In genomic region chr6:150723857-150724256, GRCh38 we compare ENCODE assay signal across 17 cellular contexts.
DNase-seq lines count a peak whose midpoint lies in the region; FAIRE-seq and TF ChIP-seq lines count a peak whose summit lies in the region.
"Had no signal": no experiment of that assay in that cellular context is flagged by ENCODE, and none has a peak within 500 bp of the region (broad histone marks: within the 10 kb centered on the region; RNA-seq: fewer than 3 reads in every experiment).

No MANE protein-coding gene starts in this region.

- no peak overlapping the region for H3K27ac ChIP-seq in spleen
- H3K27ac ChIP-seq: pancreas, WERI-Rb-1 had no signal

- no peaks in the 10 kb centered on the region for H3K9me3 ChIP-seq in spleen
- H3K9me3 ChIP-seq: pancreas had no signal

- FAIRE-seq in H54 (lab: Jason Lieb, UNC), result no peak
- FAIRE-seq: GM18507, pancreas had no signal

- no peaks in the 10 kb centered on the region for H3K27me3 ChIP-seq in spleen (replicated peaks in 1 of 7)
- H3K27me3 ChIP-seq: pancreas had no signal

- DNase-seq in AG09309 (ENCODE audit: low read depth) (peak; percentile 61), H54 (ENCODE audit: insufficient read length, low spot score) (peak; percentile 3), SW480 (ENCODE audit: low spot score) (peak; percentile 36), islet precursor cell (peak; percentile 98), iPS-NIHi7 (ENCODE audit: extremely low spot score) (no peak), pons (ENCODE audit: low spot score) (no peak), medulla oblongata (ENCODE audit: extremely low spot score) (no peak), spleen (no peak)
- DNase-seq: activated naive CD8-positive, alpha-beta T cell treated with anti-CD3 and anti-CD28 coated beads, Interleukin-2, amount 10 ng/mL, durations not matched to agents 7 days and 5 days; GF-D8; H7; midbrain; NCI-H524; pancreas; SHP77; WERI-Rb-1 had no signal

- intact Hi-C loops in spleen (cut with DNase I; ENCODE audit: low total_unique reads), result no loop called here

- 79 to 93% (median 86%) methylated on average over 1 to 2 of the region's 2 CpGs for WGBS in spleen, 5 donors

- TF ChIP-seq CTCF in AG09309 (IDR thresholded peaks at IDR 0.05; ENCODE audit: control insufficient read depth, insufficient read depth, low read depth, low read length, missing control alignments) (no peak), spleen (IDR thresholded peaks at IDR 0.05 in 8 of 11, conservative IDR thresholded peaks at IDR 0.05 in 3 of 11) (no peak)

- no peaks in the 10 kb centered on the region for H3K36me3 ChIP-seq in spleen
- H3K36me3 ChIP-seq: pancreas, WERI-Rb-1 had no signal

- no peak overlapping the region for H3K4me3 ChIP-seq in AG09309 (ENCODE audit: control insufficient read depth, low read depth, low read length)
- no peak overlapping the region for H3K4me3 ChIP-seq in spleen
- H3K4me3 ChIP-seq: pancreas had no signal

- TF ChIP-seq POLR2A in H54 (IDR thresholded peaks at IDR 0.05; ENCODE audit: low read depth, low read length), result no peak
- TF ChIP-seq POLR2A in spleen (IDR thresholded peaks at IDR 0.05), result no peak

- H3K4me1 ChIP-seq in spleen, result peaks cover 25 to 67% (median 38%) of the 10 kb centered on the region in 6 donors

Comparison
In these comparisons a context has a peak if more than half of its experiments do, and no peak if none do; other contexts are left out.
1. DNase-seq: peak in AG09309 (single experiment), H54 (single experiment), SW480 (single experiment) and islet precursor cell (single experiment); none in iPS-NIHi7 (single experiment), pons (single experiment), medulla oblongata (single experiment) and spleen (single experiment).